In genomic region chr12:124270671-124271070, GRCh38 we compare ENCODE assay signal across 23 cellular contexts. TPM values are rescaled to one million over a fixed set of nuclear protein-coding genes. Genes with fewer than 3 reads are reported as not detected.
"Had no signal": no experiment of that assay in that cellular context is flagged by ENCODE, and none has a peak within 500 bp of the region (broad histone marks: within the 10 kb centered on the region; RNA-seq: fewer than 3 reads in every experiment).

No MANE protein-coding gene starts in this region.

- H3K27ac ChIP-seq: breast epithelium had no signal

- ATAC-seq: activated CD8-positive, alpha-beta memory T cell treated with anti-CD3 and anti-CD28 coated beads, Interleukin-2, amount 10 ng/mL, durations not matched to agents 7 days and 5 days; PC-3; T-helper 17 cell had no signal

- H3K4me3 ChIP-seq: breast epithelium had no signal

- H3K4me1 Mint-ChIP-seq: activated B cell treated with CpG ODN at 0.5 μM for 24 hours; activated naive CD4-positive, alpha-beta T cell treated with anti-CD3 and anti-CD28 coated beads, Interleukin-2, amount 50 U/mL, for 24 hours had no signal

- DNase-seq: activated B cell treated with CpG ODN at 0.5 μM for 24 hours; activated CD4-positive, alpha-beta T cell treated with anti-CD3 and anti-CD28 coated beads for 1 hour; activated CD4-positive, alpha-beta T cell treated with anti-CD3 and anti-CD28 coated beads, Interleukin-2, amount 10 ng/mL, durations not matched to agents 24 days and 14 days; activated CD4-positive, alpha-beta T cell treated with anti-CD3 and anti-CD28 coated beads, Interleukin-2, amount 50 U/mL, for 48 hours; activated CD8-positive, alpha-beta memory T cell treated with anti-CD3 and anti-CD28 coated beads, Interleukin-2, amount 10 ng/mL, durations not matched to agents 7 days and 5 days; activated effector memory CD4-positive, alpha-beta T cell treated with Interleukin-2 at 50 U/mL for 16 hours; activated naive CD4-positive, alpha-beta T cell; activated T-cell treated with anti-CD3 and anti-CD28 coated beads, Interleukin-2, amount 50 U/mL, for 24 hours; aorta; central memory CD4-positive, alpha-beta T cell; NCI-H1048; NCI-H146; NCI-H187 treated with DMSO at 0.1 percent for 48 hours; NCI-H2081 treated with DMSO at 0.1 percent for 48 hours; NCI-H446; NCI-H524; PC-3; SIG-M5; T-helper 17 cell; T-helper 9 cell had no signal

- H3K4me1 ChIP-seq: breast epithelium had no signal

- H3K27me3 ChIP-seq: breast epithelium had no signal

- H3K9me3 ChIP-seq: breast epithelium had no signal

- H3K4me3 Mint-ChIP-seq: activated B cell treated with CpG ODN at 0.5 μM for 24 hours; activated CD4-positive, alpha-beta T cell treated with anti-CD3 and anti-CD28 coated beads, Interleukin-2, amount 10 ng/mL, durations not matched to agents 24 days and 14 days; activated CD8-positive, alpha-beta memory T cell treated with anti-CD3 and anti-CD28 coated beads, Interleukin-2, amount 10 ng/mL, durations not matched to agents 7 days and 5 days; activated naive CD4-positive, alpha-beta T cell treated with anti-CD3 and anti-CD28 coated beads, Interleukin-2, amount 50 U/mL, for 24 hours; activated T-cell treated with anti-CD3 and anti-CD28 coated beads, Interleukin-2, amount 50 U/mL, for 24 hours; activated T-helper 1 cell treated with anti-CD3 and anti-CD28 coated beads, Interleukin-12 subunit alpha, Interleukin-12 subunit beta, Interleukin-2, Interleukin-4 antibody, amounts not matched to agents 30 ng/mL and 10 ng/mL and 1 ng/mL, durations not matched to agents 14 hours and 24 hours and 36 hours; T-helper 17 cell had no signal

- H3K27me3 Mint-ChIP-seq: activated CD4-positive, alpha-beta T cell treated with anti-CD3 and anti-CD28 coated beads, Interleukin-2, amount 10 ng/mL, durations not matched to agents 24 days and 14 days; activated T-cell treated with anti-CD3 and anti-CD28 coated beads, Interleukin-2, amount 50 U/mL, for 24 hours had no signal

- H3K36me3 Mint-ChIP-seq: activated CD8-positive, alpha-beta memory T cell treated with anti-CD3 and anti-CD28 coated beads, Interleukin-2, amount 10 ng/mL, durations not matched to agents 7 days and 5 days; activated naive CD4-positive, alpha-beta T cell treated with anti-CD3 and anti-CD28 coated beads, Interleukin-2, amount 50 U/mL, for 24 hours had no signal

- H3K36me3 ChIP-seq: breast epithelium had no signal

- H3K9me3 Mint-ChIP-seq: activated B cell treated with CpG ODN at 0.5 μM for 24 hours; activated CD4-positive, alpha-beta T cell treated with anti-CD3 and anti-CD28 coated beads, Interleukin-2, amount 10 ng/mL, durations not matched to agents 24 days and 14 days; activated naive CD4-positive, alpha-beta T cell treated with anti-CD3 and anti-CD28 coated beads, Interleukin-2, amount 50 U/mL, for 24 hours; activated T-cell treated with anti-CD3 and anti-CD28 coated beads, Interleukin-2, amount 50 U/mL, for 24 hours; activated T-helper 1 cell treated with anti-CD3 and anti-CD28 coated beads, Interleukin-12 subunit alpha, Interleukin-12 subunit beta, Interleukin-2, Interleukin-4 antibody, amounts not matched to agents 30 ng/mL and 10 ng/mL and 1 ng/mL, durations not matched to agents 14 hours and 24 hours and 36 hours had no signal

- H3K27ac Mint-ChIP-seq: activated B cell treated with CpG ODN at 0.5 μM for 24 hours; activated CD4-positive, alpha-beta T cell treated with anti-CD3 and anti-CD28 coated beads, Interleukin-2, amount 10 ng/mL, durations not matched to agents 24 days and 14 days; activated CD8-positive, alpha-beta memory T cell treated with anti-CD3 and anti-CD28 coated beads, Interleukin-2, amount 10 ng/mL, durations not matched to agents 7 days and 5 days; activated naive CD4-positive, alpha-beta T cell treated with anti-CD3 and anti-CD28 coated beads, Interleukin-2, amount 50 U/mL, for 24 hours; activated T-cell treated with anti-CD3 and anti-CD28 coated beads, Interleukin-2, amount 50 U/mL, for 24 hours; activated T-helper 1 cell treated with anti-CD3 and anti-CD28 coated beads, Interleukin-12 subunit alpha, Interleukin-12 subunit beta, Interleukin-2, Interleukin-4 antibody, amounts not matched to agents 30 ng/mL and 10 ng/mL and 1 ng/mL, durations not matched to agents 14 hours and 24 hours and 36 hours had no signal

RNA-seq across cellular contexts. Expression of gene RFLNA, which starts 24.2 kb away (rescaled TPM):
- total RNA-seq: activated B cell treated with CpG ODN at 0.5 μM for 24 hours; activated CD4-positive, alpha-beta T cell treated with anti-CD3 and anti-CD28 coated beads, Interleukin-2, amount 10 ng/mL, durations not matched to agents 24 days and 14 days; activated CD8-positive, alpha-beta memory T cell treated with anti-CD3 and anti-CD28 coated beads, Interleukin-2, amount 10 ng/mL, durations not matched to agents 7 days and 5 days; activated T-helper 1 cell treated with anti-CD3 and anti-CD28 coated beads, Interleukin-12 subunit alpha, Interleukin-12 subunit beta, Interleukin-2, Interleukin-4 antibody, amounts not matched to agents 30 ng/mL and 10 ng/mL and 1 ng/mL, durations not matched to agents 14 hours and 24 hours and 36 hours; PC-3; T-helper 17 cell had no signal
